Comparison of ENCODE assay signal across 16 cellular contexts in genomic region chr3:60886518-60886917, GRCh38.
DNase-seq lines count a peak whose midpoint lies in the region; ATAC-seq and TF ChIP-seq lines count a peak whose summit lies in the region.
"Had no signal": no experiment of that assay in that cellular context is flagged by ENCODE, and none has a peak within 500 bp of the region (broad histone marks: within the 10 kb centered on the region; RNA-seq: fewer than 3 reads in every experiment).

No MANE protein-coding gene starts in this region.

- no peaks in the 10 kb centered on the region for H3K23me2 ChIP-seq in H9 (ENCODE audit: insufficient read length, low read depth, low read length, poor library complexity, severe bottlenecking)

- H3K4me1 ChIP-seq in H9 (ENCODE audit: insufficient read depth, low read length) (no peaks in the 10 kb centered on the region), iPS DF 6.9 (ENCODE audit: control insufficient read depth, insufficient read depth, low read length) (no peaks in the 10 kb centered on the region), mesendoderm (ENCODE audit: control insufficient read depth, low read depth, low read length) (no peaks in the 10 kb centered on the region)
- H3K4me1 ChIP-seq: BLaER1 treated with 17β-estradiol and CSF1 and Interleukin-3, amounts not matched to agents 10 nM and 100 nM; HAP-1 had no signal

- no peak for DNase-seq in H9
- DNase-seq in WTC11 (ENCODE audit: low spot score), result no peak
- peak; percentile 7 for DNase-seq in iPS DF 6.9 (ENCODE audit: low read depth, low spot score)
- DNase-seq in mesendoderm, result peak; percentile 15
- no peak for DNase-seq in osteocyte (ENCODE audit: extremely low spot score, unreplicated experiment)
- DNase-seq in T1000 (lab: John Stamatoyannopoulos, UW), result no peak
- no peak for DNase-seq in inferior parietal cortex (ENCODE audit: extremely low spot score)
- DNase-seq: 8988T; AML-193; Calu3; CD4-positive, CD25-positive, alpha-beta regulatory T cell; DMS 273 treated with DMSO at 0.1 percent for 48 hours; GM23248; HFFc6 had no signal

- H4K91ac ChIP-seq in H9 (ENCODE audit: insufficient read length, low read depth, low read length), result no peak overlapping the region

- POLR2A ChIA-PET in WTC11 (lab: Charles Lee), result no interaction called here

- H3K36me3 Mint-ChIP-seq in H9 (ENCODE audit: insufficient read depth in 1 of 3, low read depth in 3 of 3) (peaks cover 13 to 33% (median 17%) of the 10 kb centered on the region in 3 experiments), WTC11 (peaks cover 26% of the 10 kb centered on the region), osteocyte (ENCODE audit: unreplicated experiment) (no peaks in the 10 kb centered on the region)
- H3K36me3 Mint-ChIP-seq: CD4-positive, CD25-positive, alpha-beta regulatory T cell had no signal

- H3K18ac ChIP-seq in H9 (ENCODE audit: insufficient read length, low read depth, low read length) (no peak overlapping the region), mesendoderm (ENCODE audit: low read length) (no peak overlapping the region)

- no peak overlapping the region for H2BK5ac ChIP-seq in H9 (ENCODE audit: insufficient read length, low read length)
- H2BK5ac ChIP-seq in mesendoderm (ENCODE audit: low read length), result no peak overlapping the region

- no peak overlapping the region for H3K9ac ChIP-seq in H9 (ENCODE audit: extremely low read depth, insufficient read length, low read length)
- no peak overlapping the region for H3K9ac ChIP-seq in mesendoderm (ENCODE audit: low read length)
- H3K9ac ChIP-seq: BLaER1 treated with 17β-estradiol and CSF1 and Interleukin-3, amounts not matched to agents 10 nM and 100 nM; GM23248 had no signal

- H3K79me2 ChIP-seq in H9 (ENCODE audit: insufficient read depth, low read length) (no peaks in the 10 kb centered on the region), mesendoderm (ENCODE audit: control insufficient read depth, insufficient read depth, low read length) (no peaks in the 10 kb centered on the region)

- H3K27ac Mint-ChIP-seq in H9, result peak overlapping the region; percentile 6 to 75 (median 36); a peak in 4 of 7 replicates
- peak overlapping the region; percentile 89 for H3K27ac Mint-ChIP-seq in WTC11
- no peak overlapping the region for H3K27ac Mint-ChIP-seq in osteocyte (ENCODE audit: unreplicated experiment)
- H3K27ac Mint-ChIP-seq: CD4-positive, CD25-positive, alpha-beta regulatory T cell; HFFc6 had no signal

- peak overlapping the region; percentile 41 for H3K27ac ChIP-seq in H9 (ENCODE audit: insufficient read length, low read depth, low read length)
- no peak overlapping the region for H3K27ac ChIP-seq in iPS DF 6.9 (ENCODE audit: low read length)
- H3K27ac ChIP-seq in mesendoderm (ENCODE audit: low read depth, low read length), result no peak overlapping the region
- H3K27ac ChIP-seq: BLaER1 treated with 17β-estradiol and CSF1 and Interleukin-3, amounts not matched to agents 10 nM and 100 nM; GM23248 had no signal

- H4K8ac ChIP-seq in H9 (replicated peaks; ENCODE audit: insufficient read length, low read depth, low read length) (no peak overlapping the region), mesendoderm (ENCODE audit: low read depth, low read length) (no peak overlapping the region)

- H2BK15ac ChIP-seq in H9 (ENCODE audit: low read depth, low read length) (no peak overlapping the region), mesendoderm (replicated peaks; ENCODE audit: low read depth) (no peak overlapping the region)

- H3K79me1 ChIP-seq in H9 (ENCODE audit: insufficient read depth, low read depth, low read length, poor library complexity, severe bottlenecking) (no peaks in the 10 kb centered on the region), mesendoderm (ENCODE audit: low read length) (no peaks in the 10 kb centered on the region)

- no peak overlapping the region for H2BK12ac ChIP-seq in H9 (ENCODE audit: insufficient read length, low read depth, low read length)

- no peak overlapping the region for H3T11ph ChIP-seq in H9 (ENCODE audit: low read length)

- no peak overlapping the region for H2BK20ac ChIP-seq in H9 (ENCODE audit: low read depth, low read length, poor library complexity, severe bottlenecking)

- H3K4me3 ChIP-seq in iPS DF 6.9 (ENCODE audit: low read length) (no peak overlapping the region), mesendoderm (ENCODE audit: low read length) (no peak overlapping the region)
- H3K4me3 ChIP-seq: BLaER1 treated with 17β-estradiol and CSF1 and Interleukin-3, amounts not matched to agents 10 nM and 100 nM; GM23248; HAP-1 had no signal

- no peak overlapping the region for H2BK120ac ChIP-seq in H9 (ENCODE audit: low read depth, low read length, poor library complexity, severe bottlenecking)
- no peak overlapping the region for H2BK120ac ChIP-seq in mesendoderm (ENCODE audit: low read depth, low read length)

- H4K20me1 ChIP-seq in H9 (ENCODE audit: control insufficient read depth, insufficient read depth, insufficient read length), result no peaks in the 10 kb centered on the region
- H4K20me1 ChIP-seq: BLaER1 treated with 17β-estradiol and CSF1 and Interleukin-3, amounts not matched to agents 10 nM and 100 nM had no signal

- no peak overlapping the region for H3K4me2 ChIP-seq in H9 (ENCODE audit: insufficient read depth, insufficient read length, low read length)
- H3K4me2 ChIP-seq in mesendoderm (ENCODE audit: low read length), result no peak overlapping the region
- H3K4me2 ChIP-seq: BLaER1 treated with 17β-estradiol and CSF1 and Interleukin-3, amounts not matched to agents 10 nM and 100 nM had no signal

- H3K9me3 Mint-ChIP-seq in H9 (peaks cover 19 to 21% of the 10 kb centered on the region in 2 experiments; a peak in 4 of 5 replicates), WTC11 (peaks cover 41% of the 10 kb centered on the region), osteocyte (ENCODE audit: unreplicated experiment) (peaks cover 19% of the 10 kb centered on the region)

- no peak overlapping the region for H3K4ac ChIP-seq in H9 (ENCODE audit: low read depth, low read length)
- H3K4ac ChIP-seq in mesendoderm (ENCODE audit: low read depth, low read length), result no peak overlapping the region

- H3K23ac ChIP-seq in H9 (ENCODE audit: insufficient read length, low read depth, low read length) (no peak overlapping the region), mesendoderm (ENCODE audit: low read length) (no peak overlapping the region)

- peak; percentile 97 for ATAC-seq in WTC11

- WGBS in H9 (ENCODE audit: extremely low coverage, insufficient read length, low lambda C conversion rate), result no CpG with 5 or more reads among the region's 1 CpG
- no CpG with 5 or more reads among the region's 1 CpG for WGBS in iPS DF 6.9 (ENCODE audit: insufficient coverage, insufficient read length)
- WGBS in mesendoderm (ENCODE audit: extremely low coverage, insufficient coverage, low lambda C conversion rate), result no CpG with 5 or more reads among the region's 1 CpG

- H3K4me1 Mint-ChIP-seq in H9, result peaks cover 14 to 24% of the 10 kb centered on the region in 2 experiments
- peaks cover 33% of the 10 kb centered on the region for H3K4me1 Mint-ChIP-seq in WTC11
- no peaks in the 10 kb centered on the region for H3K4me1 Mint-ChIP-seq in osteocyte (ENCODE audit: unreplicated experiment)
- H3K4me1 Mint-ChIP-seq: CD4-positive, CD25-positive, alpha-beta regulatory T cell had no signal

- H3K36me3 ChIP-seq in iPS DF 6.9 (ENCODE audit: control insufficient read depth, insufficient read depth, low read length), result no peaks in the 10 kb centered on the region
- no peaks in the 10 kb centered on the region for H3K36me3 ChIP-seq in mesendoderm (ENCODE audit: control insufficient read depth, insufficient read depth, low read length)
- H3K36me3 ChIP-seq: BLaER1 treated with 17β-estradiol and CSF1 and Interleukin-3, amounts not matched to agents 10 nM and 100 nM; HAP-1 had no signal

- no peak overlapping the region for H3K56ac ChIP-seq in H9 (ENCODE audit: insufficient read length, low read depth, low read length)
- no peak overlapping the region for H3K56ac ChIP-seq in mesendoderm (ENCODE audit: low read length)

- CTCF ChIA-PET in WTC11 (lab: Charles Lee), result interaction anchor here (0.6 to 1.1 kb wide), 3 partner anchors 9 to 143 kb away, joined by 3 to 4 read pairs (median 3); no protein-coding TSS in a partner anchor

- no peak overlapping the region for H4K5ac ChIP-seq in H9 (ENCODE audit: insufficient read length, low read depth, low read length)
- H4K5ac ChIP-seq in mesendoderm (ENCODE audit: low read length), result no peak overlapping the region

- H3K27me3 Mint-ChIP-seq in H9 (ENCODE audit: low read depth) (no peaks in the 10 kb centered on the region), WTC11 (ENCODE audit: low read depth) (no peaks in the 10 kb centered on the region; the same call in 1 of the 2 replicates), osteocyte (ENCODE audit: unreplicated experiment) (peaks cover 2% of the 10 kb centered on the region)
- H3K27me3 Mint-ChIP-seq: CD4-positive, CD25-positive, alpha-beta regulatory T cell had no signal

- H3K9me3 ChIP-seq in H9 (ENCODE audit: control insufficient read depth, low read depth, low read length) (no peaks in the 10 kb centered on the region), iPS DF 6.9 (ENCODE audit: control insufficient read depth, insufficient read depth, low read length) (no peaks in the 10 kb centered on the region; the same call in 1 of the 2 replicates)
- H3K9me3 ChIP-seq: HAP-1 had no signal

- H2AK5ac ChIP-seq in H9 (ENCODE audit: insufficient read length, low read length), result no peak overlapping the region
- no peak overlapping the region for H2AK5ac ChIP-seq in mesendoderm (ENCODE audit: low read length)

- H3K4me3 Mint-ChIP-seq in H9 (no peak overlapping the region), WTC11 (no peak overlapping the region), osteocyte (ENCODE audit: unreplicated experiment) (no peak overlapping the region)
- H3K4me3 Mint-ChIP-seq: CD4-positive, CD25-positive, alpha-beta regulatory T cell; HFFc6 had no signal

- H3K27me3 ChIP-seq in H9 (ENCODE audit: insufficient read depth, low read length), result no peaks in the 10 kb centered on the region
- no peaks in the 10 kb centered on the region for H3K27me3 ChIP-seq in iPS DF 6.9 (ENCODE audit: control insufficient read depth, insufficient read depth, low read length)
- no peaks in the 10 kb centered on the region for H3K27me3 ChIP-seq in mesendoderm (ENCODE audit: insufficient read depth, low read length, poor library complexity)
- H3K27me3 ChIP-seq: BLaER1 treated with 17β-estradiol and CSF1 and Interleukin-3, amounts not matched to agents 10 nM and 100 nM had no signal

- TF ChIP-seq CTCF in H9 (conservative IDR thresholded peaks at IDR 0.05), result no peak
- TF ChIP-seq CTCF in WTC11 (IDR thresholded peaks at IDR 0.05), result no peak
- TF ChIP-seq CTCF in osteocyte (IDR thresholded peaks at IDR 0.05), result no peak

- no peak overlapping the region for H3K14ac ChIP-seq in H9 (ENCODE audit: insufficient read depth, low read length)

- H2AFZ ChIP-seq in H9 (ENCODE audit: low read length), result no peak overlapping the region
- H2AFZ ChIP-seq: GM23248 had no signal

TF ChIP-seq in WTC11, 78 proteins besides CTCF, POLR2A, EP300 and RAD21 (continues in another document):
- TF ChIP-seq FOXJ3 (CRISPR knock-in tag; IDR thresholded peaks at IDR 0.05; ENCODE audit: borderline replicate concordance) (no peak), ZNF219 (CRISPR knock-in tag; IDR thresholded peaks at IDR 0.05; ENCODE audit: borderline replicate concordance) (no peak), NR1H2 (CRISPR knock-in tag; IDR thresholded peaks at IDR 0.05) (no peak)

Comparison
In these comparisons a context has a peak if more than half of its experiments do, and no peak if none do; other contexts are left out.
1. DNase-seq: peak in iPS DF 6.9 (single experiment) and mesendoderm (single experiment); none in H9 (single experiment), WTC11 (single experiment), osteocyte (single experiment), T1000 (single experiment) and inferior parietal cortex (single experiment).